In genomic region chr10:121536271-121536918, GRCh38 we compare ENCODE assay signal across 16 cellular contexts.
DNase-seq lines count a peak whose midpoint lies in the region; ATAC-seq and TF ChIP-seq lines count a peak whose summit lies in the region.
"Had no signal": no experiment of that assay in that cellular context is flagged by ENCODE, and none has a peak within 500 bp of the region (broad histone marks: within the 10 kb centered on the region; RNA-seq: fewer than 3 reads in every experiment).

No MANE protein-coding gene starts in this region.

- no peak overlapping the region for H3K4me3 Mint-ChIP-seq in endothelial cell (ENCODE audit: unreplicated experiment)
- H3K4me3 Mint-ChIP-seq: activated T-helper 17 cell treated with anti-CD3 and anti-CD28 coated beads, Interleukin-2, amount 50 U/mL, for 72 hours; naive thymus-derived CD4-positive, alpha-beta T cell; T-cell had no signal

- DNase-seq in HAP-1 (ENCODE audit: low spot score in 2 of 2), result peak; percentile 85 to 96
- DNase-seq in anterior cingulate cortex (lab: John Stamatoyannopoulos, UW), result peak in 32 of 58 donors; percentile 9 to 87 (median 44)
- DNase-seq in head of caudate nucleus, result peak in 32 of 42 donors; percentile 41 to 92 (median 70)
- peak; percentile 96 for DNase-seq in pons (ENCODE audit: low spot score)
- no peak for DNase-seq in KBM-7
- no peak for DNase-seq in activated CD4-positive, alpha-beta T cell treated with anti-CD3 and anti-CD28 coated beads for 48 hours
- no peak for DNase-seq in endothelial cell (ENCODE audit: low spot score)
- DNase-seq: activated CD8-positive, alpha-beta memory T cell treated with anti-CD3 and anti-CD28 coated beads for 24 hours; adrenal gland; naive thymus-derived CD4-positive, alpha-beta T cell; NCI-H1694; NCI-H345; T-cell had no signal

- H3K4me1 Mint-ChIP-seq in endothelial cell (ENCODE audit: unreplicated experiment), result no peaks in the 10 kb centered on the region
- H3K4me1 Mint-ChIP-seq: activated T-helper 17 cell treated with anti-CD3 and anti-CD28 coated beads, Interleukin-2, amount 50 U/mL, for 72 hours; naive thymus-derived CD4-positive, alpha-beta T cell; T-cell had no signal

- H3K27me3 Mint-ChIP-seq in endothelial cell (ENCODE audit: unreplicated experiment), result no peaks in the 10 kb centered on the region

- intact Hi-C loops in head of caudate nucleus (cut with DNase I), result no loop called here

- H3K27me3 ChIP-seq in HAP-1 (ENCODE audit: low read depth), result no peaks in the 10 kb centered on the region
- H3K27me3 ChIP-seq: adrenal gland, suprapubic skin had no signal

- H3K9me3 Mint-ChIP-seq in endothelial cell (ENCODE audit: unreplicated experiment), result no peaks in the 10 kb centered on the region
- H3K9me3 Mint-ChIP-seq: activated T-helper 17 cell treated with anti-CD3 and anti-CD28 coated beads, Interleukin-2, amount 50 U/mL, for 72 hours had no signal

- H3K9me3 ChIP-seq in HAP-1, result no peaks in the 10 kb centered on the region
- H3K9me3 ChIP-seq: adrenal gland, suprapubic skin had no signal

- no peaks in the 10 kb centered on the region for H3K36me3 Mint-ChIP-seq in endothelial cell (ENCODE audit: low read depth, unreplicated experiment)
- H3K36me3 Mint-ChIP-seq: naive thymus-derived CD4-positive, alpha-beta T cell; T-cell had no signal

- no peak for ATAC-seq in GM18519 (IDR thresholded peaks at IDR 0.05; ENCODE audit: low FRiP score, unreplicated experiment)
- ATAC-seq: activated T-helper 17 cell treated with anti-CD3 and anti-CD28 coated beads, Interleukin-2, amount 50 U/mL, for 72 hours; naive thymus-derived CD4-positive, alpha-beta T cell; T-cell had no signal

- peaks cover 31% of the 10 kb centered on the region for H3K4me1 ChIP-seq in HAP-1
- H3K4me1 ChIP-seq: adrenal gland had no signal

- H3K4me3 ChIP-seq in HAP-1, result no peak overlapping the region
- H3K4me3 ChIP-seq: adrenal gland, suprapubic skin had no signal

- in situ Hi-C loops in HAP-1 (cut with MboI; ENCODE audit: low sequenced_read_pairs), result no loop called here
- in situ Hi-C loops in KBM-7 (cut with MboI; ENCODE audit: low pct_unique_long_range_greater_than_20kb, low sequenced_read_pairs), result no loop called here

- no peak overlapping the region for H3K27ac Mint-ChIP-seq in endothelial cell (ENCODE audit: unreplicated experiment)
- H3K27ac Mint-ChIP-seq: activated T-helper 17 cell treated with anti-CD3 and anti-CD28 coated beads, Interleukin-2, amount 50 U/mL, for 72 hours; naive thymus-derived CD4-positive, alpha-beta T cell; T-cell had no signal

- TF ChIP-seq CTCF in endothelial cell (IDR thresholded peaks at IDR 0.05; ENCODE audit: unreplicated experiment), result no peak

- peaks cover 45% of the 10 kb centered on the region for H3K36me3 ChIP-seq in HAP-1 (replicated peaks)
- H3K36me3 ChIP-seq: adrenal gland had no signal

Comparison
In these comparisons a context has a peak if more than half of its experiments do, and no peak if none do; other contexts are left out.
1. DNase-seq: peak in HAP-1 (2 of 2), anterior cingulate cortex (32 of 58), head of caudate nucleus (32 of 42) and pons (single experiment); none in KBM-7 (single experiment), activated CD4-positive, alpha-beta T cell treated with anti-CD3 and anti-CD28 coated beads for 48 hours (single experiment) and endothelial cell (single experiment).